In the genomic region with DNA sequence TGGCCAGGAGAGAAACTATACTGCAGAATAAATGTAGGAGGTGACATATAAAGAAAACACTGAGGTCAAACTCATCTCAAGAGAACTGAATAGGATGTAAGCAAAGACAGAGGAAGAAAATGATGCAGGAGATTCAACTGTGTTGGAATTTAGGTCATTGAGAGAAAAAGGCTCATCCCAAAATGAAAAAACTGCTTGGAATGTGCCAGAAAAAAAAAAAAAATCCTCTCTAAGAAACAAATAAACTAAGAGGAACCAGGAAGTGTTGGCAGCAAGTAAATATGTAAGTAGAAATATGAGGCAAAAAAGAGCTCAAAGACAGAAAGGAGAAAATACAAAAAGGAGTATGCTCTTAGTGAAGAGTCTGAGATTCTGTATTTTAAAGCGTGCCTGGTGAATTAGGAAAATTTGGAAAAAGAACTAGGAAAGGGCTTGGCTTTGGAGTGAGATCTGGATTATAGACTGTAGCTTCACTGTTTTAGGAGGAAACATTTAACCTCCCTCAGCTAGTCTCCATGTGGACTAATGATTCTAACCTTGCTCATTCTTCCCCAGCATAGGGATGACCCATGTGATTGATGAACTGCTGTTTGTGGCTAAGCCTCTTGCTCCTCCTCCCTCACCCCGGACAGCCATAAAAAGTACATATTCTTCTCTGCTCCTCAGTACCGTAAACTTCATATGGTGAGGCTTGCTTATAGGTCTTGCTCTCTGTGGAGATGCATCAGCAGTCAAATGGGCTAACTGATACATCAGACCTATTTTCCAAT, we compare ENCODE assay signal across 20 cellular contexts.
A peak's percentile ranks its signal among the peaks of the same experiment; 100 is the strongest.
DNase-seq lines count a peak whose midpoint lies in the region; ATAC-seq and TF ChIP-seq lines count a peak whose summit lies in the region.
"Had no signal": no experiment of that assay in that cellular context is flagged by ENCODE, and none has a peak within 500 bp of the region (broad histone marks: within the 10 kb centered on the region; RNA-seq: fewer than 3 reads in every experiment).

No MANE protein-coding gene starts in this region.

- H3K27me3 ChIP-seq in breast epithelium: no peaks in the 10 kb centered on the region
- H3K27me3 ChIP-seq: gastroesophageal sphincter had no signal

- peak overlapping the region in 1 of 2 donors; percentile 62 for H3K27ac ChIP-seq in breast epithelium
- H3K27ac ChIP-seq: gastroesophageal sphincter had no signal

- intact Hi-C loops in breast epithelium (cut with DNase I; ENCODE audit: low total_unique reads): no loop called here

- H3K4me3 ChIP-seq in astrocyte of the spinal cord (ENCODE audit: low read depth, low read length): no peak overlapping the region
- no peak overlapping the region for H3K4me3 ChIP-seq in breast epithelium
- H3K4me3 ChIP-seq: gastroesophageal sphincter had no signal

- H3K9me3 Mint-ChIP-seq in activated T-cell treated with anti-CD3 and anti-CD28 coated beads, Interleukin-2, amount 50 U/mL, for 72 hours: no peaks in the 10 kb centered on the region
- no peaks in the 10 kb centered on the region for H3K9me3 Mint-ChIP-seq in T-helper 2 cell treated with Interferon-gamma antibody and Interleukin-4, amounts not matched to agents 5 μg/mL and 100 μg/mL, for 36 hours
- H3K9me3 Mint-ChIP-seq: CD14-positive monocyte; stimulated activated naive CD8-positive, alpha-beta T cell treated with anti-CD3 and anti-CD28 coated beads, Interleukin-15, Interleukin-2, amounts not matched to agents 100 ng/mL and 50 ng/mL, for 24 hours; T-helper 1 cell treated with Interleukin-12 subunit alpha and Interleukin-12 subunit beta and Interleukin-4 antibody, amounts not matched to agents 30 μg/mL and 1 μg/mL, for 36 hours had no signal

- H3K4me1 Mint-ChIP-seq in activated T-cell treated with anti-CD3 and anti-CD28 coated beads, Interleukin-2, amount 50 U/mL, for 72 hours (ENCODE audit: low read depth): no peaks in the 10 kb centered on the region
- H3K4me1 Mint-ChIP-seq in T-helper 2 cell treated with Interferon-gamma antibody and Interleukin-4, amounts not matched to agents 5 μg/mL and 100 μg/mL, for 36 hours (ENCODE audit: low read depth): no peaks in the 10 kb centered on the region
- H3K4me1 Mint-ChIP-seq: CD14-positive monocyte had no signal

- no peaks in the 10 kb centered on the region for H3K9me3 ChIP-seq in breast epithelium
- H3K9me3 ChIP-seq: gastroesophageal sphincter had no signal

- no peak for TF ChIP-seq POLR2A in breast epithelium (IDR thresholded peaks at IDR 0.05)

- no peaks in the 10 kb centered on the region for H3K36me3 Mint-ChIP-seq in activated T-cell treated with anti-CD3 and anti-CD28 coated beads, Interleukin-2, amount 50 U/mL, for 72 hours (ENCODE audit: insufficient read depth in 2 of 2)
- H3K36me3 Mint-ChIP-seq in T-helper 2 cell treated with Interferon-gamma antibody and Interleukin-4, amounts not matched to agents 5 μg/mL and 100 μg/mL, for 36 hours (ENCODE audit: low read depth): no peaks in the 10 kb centered on the region

- TF ChIP-seq CTCF in astrocyte of the spinal cord (IDR thresholded peaks at IDR 0.05; ENCODE audit: low read depth, low read length) (no peak), breast epithelium (IDR thresholded peaks at IDR 0.05) (no peak)

- peak overlapping the region; percentile 46 for H3K27ac Mint-ChIP-seq in activated T-cell treated with anti-CD3 and anti-CD28 coated beads, Interleukin-2, amount 50 U/mL, for 72 hours
- no peak overlapping the region for H3K27ac Mint-ChIP-seq in T-helper 2 cell treated with Interferon-gamma antibody and Interleukin-4, amounts not matched to agents 5 μg/mL and 100 μg/mL, for 36 hours
- H3K27ac Mint-ChIP-seq: CD14-positive monocyte; stimulated activated naive CD8-positive, alpha-beta T cell treated with anti-CD3 and anti-CD28 coated beads, Interleukin-15, Interleukin-2, amounts not matched to agents 100 ng/mL and 50 ng/mL, for 24 hours; T-helper 1 cell treated with Interleukin-12 subunit alpha and Interleukin-12 subunit beta and Interleukin-4 antibody, amounts not matched to agents 30 μg/mL and 1 μg/mL, for 36 hours had no signal

- H3K4me1 ChIP-seq in breast epithelium: no peaks in the 10 kb centered on the region
- H3K4me1 ChIP-seq: gastroesophageal sphincter had no signal

- in situ Hi-C loops in astrocyte of the spinal cord (cut with HindIII; ENCODE audit: low sequenced_read_pairs): no loop called here

- no peak overlapping the region for H3K4me3 Mint-ChIP-seq in activated T-cell treated with anti-CD3 and anti-CD28 coated beads, Interleukin-2, amount 50 U/mL, for 72 hours
- H3K4me3 Mint-ChIP-seq in T-helper 2 cell treated with Interferon-gamma antibody and Interleukin-4, amounts not matched to agents 5 μg/mL and 100 μg/mL, for 36 hours: no peak overlapping the region
- H3K4me3 Mint-ChIP-seq: CD14-positive monocyte; stimulated activated naive CD8-positive, alpha-beta T cell treated with anti-CD3 and anti-CD28 coated beads, Interleukin-15, Interleukin-2, amounts not matched to agents 100 ng/mL and 50 ng/mL, for 24 hours; T-helper 1 cell treated with Interleukin-12 subunit alpha and Interleukin-12 subunit beta and Interleukin-4 antibody, amounts not matched to agents 30 μg/mL and 1 μg/mL, for 36 hours had no signal

- H3K27me3 Mint-ChIP-seq in activated T-cell treated with anti-CD3 and anti-CD28 coated beads, Interleukin-2, amount 50 U/mL, for 72 hours (ENCODE audit: low read depth): no peaks in the 10 kb centered on the region
- H3K27me3 Mint-ChIP-seq in T-helper 2 cell treated with Interferon-gamma antibody and Interleukin-4, amounts not matched to agents 5 μg/mL and 100 μg/mL, for 36 hours (ENCODE audit: low read depth): no peaks in the 10 kb centered on the region
- H3K27me3 Mint-ChIP-seq: stimulated activated naive CD8-positive, alpha-beta T cell treated with anti-CD3 and anti-CD28 coated beads, Interleukin-15, Interleukin-2, amounts not matched to agents 100 ng/mL and 50 ng/mL, for 24 hours had no signal

- no peaks in the 10 kb centered on the region for H3K36me3 ChIP-seq in breast epithelium
- H3K36me3 ChIP-seq: gastroesophageal sphincter had no signal

- ATAC-seq in activated T-cell treated with anti-CD3 and anti-CD28 coated beads, Interleukin-2, amount 50 U/mL, for 72 hours (replicated peaks in 1 of 2): no peak
- ATAC-seq: gastroesophageal sphincter had no signal

- DNase-seq in activated T-cell treated with anti-CD3 and anti-CD28 coated beads, Interleukin-2, amount 50 U/mL, for 72 hours: no peak
- DNase-seq in activated T-cell treated with anti-CD3 and anti-CD28 coated beads, Interleukin-2, amount 50 U/mL, for 48 hours: no peak
- peak; percentile 23 for DNase-seq in astrocyte of the spinal cord (ENCODE audit: low read depth, low spot score)
- DNase-seq in iPS-NIHi7 (ENCODE audit: extremely low spot score): peak; percentile 12
- DNase-seq in T-helper 2 cell treated with Interferon-gamma antibody and Interleukin-4, amounts not matched to agents 5 μg/mL and 100 μg/mL, for 36 hours (ENCODE audit: low spot score): no peak
- DNase-seq in retina: no peak
- no peak for DNase-seq in stimulated activated naive CD4-positive, alpha-beta T cell (lab: John Stamatoyannopoulos, UW)
- no peak for DNase-seq in breast epithelium (ENCODE audit: low spot score in 2 of 2)
- DNase-seq: 8988T; activated CD8-positive, alpha-beta memory T cell treated with anti-CD3 and anti-CD28 coated beads for 24 hours; cerebellar nuclear complex; DMS153; mammary epithelial cell; NCI-H1436 treated with DMSO at 0.1 percent for 48 hours; NCI-H446; SHP77 treated with DMSO at 0.1 percent for 48 hours had no signal

Comparison
In these comparisons a context has a peak if more than half of its experiments do, and no peak if none do; other contexts are left out.
1. DNase-seq: peak in astrocyte of the spinal cord (single experiment) and iPS-NIHi7 (single experiment); none in activated T-cell treated with anti-CD3 and anti-CD28 coated beads, Interleukin-2, amount 50 U/mL, for 72 hours (0 of 2), activated T-cell treated with anti-CD3 and anti-CD28 coated beads, Interleukin-2, amount 50 U/mL, for 48 hours (0 of 2), T-helper 2 cell treated with Interferon-gamma antibody and Interleukin-4, amounts not matched to agents 5 μg/mL and 100 μg/mL, for 36 hours (single experiment), retina (single experiment), stimulated activated naive CD4-positive, alpha-beta T cell (0 of 6) and breast epithelium (0 of 2).